ENCODE assay signal across 24 cellular contexts in the genomic region with DNA sequence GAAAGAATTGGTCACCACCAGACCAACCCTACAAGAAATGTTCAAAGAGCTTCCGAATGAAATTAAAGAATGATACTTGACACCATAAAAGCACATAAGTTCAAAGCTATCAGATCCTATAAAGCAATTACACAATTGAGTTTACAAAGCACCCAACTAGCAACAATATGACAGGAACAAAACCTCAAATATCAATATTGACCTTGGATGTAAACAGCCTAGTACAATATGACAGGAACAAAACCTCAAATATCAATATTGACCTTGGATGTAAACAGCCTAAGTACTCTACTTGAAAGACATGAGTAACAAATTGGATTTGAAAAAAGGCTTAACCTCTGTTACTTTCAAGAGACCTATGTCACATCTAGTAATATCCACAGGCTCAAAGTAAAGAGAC.
A peak's percentile ranks its signal among the peaks of the same experiment; 100 is the strongest.
DNase-seq lines count a peak whose midpoint lies in the region; ATAC-seq and TF ChIP-seq lines count a peak whose summit lies in the region.
"Had no signal": no experiment of that assay in that cellular context is flagged by ENCODE, and none has a peak within 500 bp of the region (broad histone marks: within the 10 kb centered on the region; RNA-seq: fewer than 3 reads in every experiment).

No MANE protein-coding gene starts in this region.

- DNase-seq in NCI-H1105 treated with DMSO at 0.1 percent for 48 hours (lab: John Stamatoyannopoulos, UW) (peak; percentile 24), NCI-H1105 (lab: John Stamatoyannopoulos, UW) (no peak), DMS53 treated with DMSO at 0.1 percent for 48 hours (lab: John Stamatoyannopoulos, UW; ENCODE audit: unreplicated experiment) (peak; percentile 99), NCI-H748 treated with DMSO at 0.1 percent for 48 hours (lab: John Stamatoyannopoulos, UW) (peak; percentile 27), left colon (no peak), mucosa of descending colon (no peak)
- DNase-seq: 8988T; CD4-positive, CD25-positive, alpha-beta regulatory T cell; DMS79 treated with DMSO at 0.1 percent for 48 hours; GF-D8; HCEC 1CT; Kasumi-1; MV-4-11; NCI-H2029 treated with DMSO at 0.1 percent for 48 hours; NCI-H2227 treated with DMSO at 0.1 percent for 48 hours; NCI-H526 treated with DMSO at 0.1 percent for 48 hours; NK-92 treated with Interleukin-12 subunit alpha and Interleukin-12 subunit beta, amount 100 ng/mL, for 24 hours; PC-9; T-helper 1 cell had no signal

- H3K36me3 ChIP-seq in mucosa of descending colon (ENCODE audit: low read depth): no peaks in the 10 kb centered on the region
- H3K36me3 ChIP-seq: BLaER1 had no signal

- intact Hi-C loops in left colon (cut with DNase I, micrococcal nuclease): no loop called here
- intact Hi-C loops in mucosa of descending colon (cut with DNase I, micrococcal nuclease): no loop called here

- H3K9me3 ChIP-seq in mucosa of descending colon: peaks cover 14% of the 10 kb centered on the region

- peak; percentile 52 for ATAC-seq in left colon
- no peak for ATAC-seq in HG02759 (IDR thresholded peaks at IDR 0.05; ENCODE audit: unreplicated experiment)
- no peak for ATAC-seq in GM18519 (IDR thresholded peaks at IDR 0.05; ENCODE audit: low FRiP score, unreplicated experiment)
- no peak for ATAC-seq in mucosa of descending colon
- ATAC-seq: K562, Right ventricle myocardium inferior had no signal

- no peak for TF ChIP-seq CTCF in mucosa of descending colon (IDR thresholded peaks at IDR 0.05)

- no peak overlapping the region for H3K4me3 ChIP-seq in mucosa of descending colon
- H3K4me3 ChIP-seq: BLaER1, K562, PC-9 had no signal

- H3K4me1 ChIP-seq in mucosa of descending colon (ENCODE audit: low read depth): no peaks in the 10 kb centered on the region
- H3K4me1 ChIP-seq: BLaER1 had no signal

Comparison
In these comparisons a context has a peak if more than half of its experiments do, and no peak if none do; other contexts are left out.
1. DNase-seq: peak in NCI-H1105 treated with DMSO at 0.1 percent for 48 hours (single experiment), DMS53 treated with DMSO at 0.1 percent for 48 hours (single experiment) and NCI-H748 treated with DMSO at 0.1 percent for 48 hours (single experiment); none in NCI-H1105 (single experiment), left colon (0 of 2) and mucosa of descending colon (0 of 3).